1 cellular context compared by ENCODE assay signal in the genomic region with DNA sequence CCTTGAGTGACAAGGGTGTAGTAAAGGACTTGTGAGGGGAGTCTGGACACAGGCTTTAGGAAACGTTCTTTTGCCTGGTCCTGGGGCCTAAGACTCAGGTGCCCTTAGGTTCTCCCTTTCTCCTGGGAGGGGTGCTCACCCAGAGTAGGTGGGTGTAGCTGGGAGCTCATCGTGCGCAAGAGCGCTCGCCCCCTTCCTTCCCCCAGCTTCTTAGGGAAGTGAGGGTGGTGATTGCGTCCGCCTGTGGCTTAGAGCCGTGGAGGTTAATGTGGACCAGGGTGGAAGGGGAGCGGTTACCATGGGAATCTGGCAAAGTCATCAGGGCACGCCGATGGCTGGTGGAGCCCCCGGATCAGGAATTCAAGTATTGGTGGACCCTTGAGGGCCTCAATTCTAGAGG.
TF ChIP-seq lines count a peak whose summit lies in the region.

No MANE protein-coding gene starts in this region.

TF ChIP-seq in K562, 482 proteins besides CTCF, POLR2A, EP300 and RAD21:
- no peak for TF ChIP-seq KAT7 (CRISPR knock-in tag; IDR thresholded peaks at IDR 0.05; ENCODE audit: borderline replicate concordance)
- TF ChIP-seq, protein P1, sequence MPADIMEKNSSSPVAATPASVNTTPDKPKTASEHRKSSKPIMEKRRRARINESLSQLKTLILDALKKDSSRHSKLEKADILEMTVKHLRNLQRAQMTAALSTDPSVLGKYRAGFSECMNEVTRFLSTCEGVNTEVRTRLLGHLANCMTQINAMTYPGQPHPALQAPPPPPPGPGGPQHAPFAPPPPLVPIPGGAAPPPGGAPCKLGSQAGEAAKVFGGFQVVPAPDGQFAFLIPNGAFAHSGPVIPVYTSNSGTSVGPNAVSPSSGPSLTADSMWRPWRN (IDR thresholded peaks at IDR 0.05; ENCODE audit: low read depth): no peak
- 0 out of 2 replicates have a peak, but pooled peaks have one; percentile 20 for TF ChIP-seq ZBTB1 (CRISPR knock-in tag; IDR thresholded peaks at IDR 0.05; ENCODE audit: borderline replicate concordance, low read depth)
